In the genomic region with DNA sequence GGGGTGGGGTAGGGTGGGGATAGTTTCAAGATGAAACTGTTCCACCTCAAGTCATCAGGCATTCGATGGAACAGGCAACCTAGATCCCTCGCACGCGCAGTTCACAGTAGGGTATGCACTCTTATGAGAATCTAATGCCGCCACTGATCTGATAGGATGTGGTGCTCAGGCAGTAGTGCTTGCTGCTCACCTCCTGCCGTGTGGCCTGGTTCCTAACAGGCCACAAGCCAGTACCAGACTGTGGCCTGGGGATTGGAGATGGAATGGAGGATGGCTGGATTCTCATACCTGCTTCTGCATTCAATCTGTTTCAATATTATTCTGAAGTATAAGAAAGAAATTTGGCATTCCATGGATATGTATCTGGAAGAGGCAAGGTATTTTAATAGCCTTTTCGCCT, we compare ENCODE assay signal across 6 cellular contexts.
"Had no signal": no experiment of that assay in that cellular context is flagged by ENCODE, and none has a peak within 500 bp of the region (broad histone marks: within the 10 kb centered on the region; RNA-seq: fewer than 3 reads in every experiment).

No MANE protein-coding gene starts in this region.

- H3K9ac ChIP-seq: GM23248, KMS-11 had no signal

- H3K27ac Mint-ChIP-seq: H9, IgD-negative memory B cell had no signal

- DNase-seq: GM23248, H9, HCEC 1CT, KBM-7 had no signal

- H3K4me3 ChIP-seq: GM23248 had no signal

- H3K4me1 Mint-ChIP-seq: IgD-negative memory B cell had no signal

- H3K36me3 Mint-ChIP-seq: IgD-negative memory B cell had no signal

- H3K4me2 ChIP-seq: KMS-11 had no signal

- H3K9me3 Mint-ChIP-seq: H9, IgD-negative memory B cell had no signal

- H3K4me3 Mint-ChIP-seq: H9, IgD-negative memory B cell had no signal

- H2AFZ ChIP-seq: GM23248 had no signal

- H3K27ac ChIP-seq: GM23248, KMS-11 had no signal
